1 cellular context compared by ENCODE assay signal in genomic region chr6:31971993-31972708, GRCh38.
TF ChIP-seq lines count a peak whose summit lies in the region.

DXO (minus strand) TSS chr6:31972138; CDS start chr6:31971675, 463 bp downstream.

TF ChIP-seq in HepG2, 621 proteins besides CTCF, POLR2A, EP300 and RAD21 (continued from another document and continues in another):
- TF ChIP-seq ZNF142 (CRISPR knock-in tag; IDR thresholded peaks at IDR 0.05) (no peak; the same call in 1 of the 2 replicates), RFXANK (CRISPR knock-in tag; IDR thresholded peaks at IDR 0.05) (peak; percentile 91; the same call in 1 of the 2 replicates), XBP1 (CRISPR knock-in tag; IDR thresholded peaks at IDR 0.05) (0 out of 2 replicates have a peak, but pooled peaks have one; percentile 52), THAP8 (CRISPR knock-in tag; IDR thresholded peaks at IDR 0.05; ENCODE audit: borderline replicate concordance) (peak; percentile 94; the same call in 1 of the 2 replicates), MLLT10 (CRISPR knock-in tag; IDR thresholded peaks at IDR 0.05) (no peak), ZNF333 (CRISPR knock-in tag; IDR thresholded peaks at IDR 0.05; ENCODE audit: borderline replicate concordance) (peak; percentile 61; the same call in 1 of the 2 replicates), BHLHE40 (IDR thresholded peaks at IDR 0.05; ENCODE audit: low read length) (0 out of 2 replicates have a peak, but pooled peaks have one; percentile 24), EHMT2 (IDR thresholded peaks at IDR 0.05; ENCODE audit: borderline replicate concordance, low read depth, low read length) (no peak), ELF4 (CRISPR knock-in tag; IDR thresholded peaks at IDR 0.05; ENCODE audit: borderline replicate concordance) (peak; percentile 48; the same call in 1 of the 2 replicates), E2F2 (CRISPR knock-in tag; IDR thresholded peaks at IDR 0.05; ENCODE audit: borderline replicate concordance) (peak; percentile 11; the same call in 1 of the 2 replicates), ZBTB21 (CRISPR knock-in tag; IDR thresholded peaks at IDR 0.05) (peak; percentile 99), ELF1 (CRISPR knock-in tag; IDR thresholded peaks at IDR 0.05) (peak; percentile 98), NR2F2 (IDR thresholded peaks at IDR 0.05; ENCODE audit: borderline replicate concordance, low read depth) (no peak), ZNF253 (CRISPR knock-in tag; IDR thresholded peaks at IDR 0.05; ENCODE audit: borderline replicate concordance) (no peak), THYN1 (CRISPR knock-in tag; IDR thresholded peaks at IDR 0.05; ENCODE audit: borderline replicate concordance, low read depth) (no peak), REPIN1 (CRISPR knock-in tag; IDR thresholded peaks at IDR 0.05; ENCODE audit: borderline replicate concordance, low read depth) (no peak; the same call in 1 of the 2 replicates), ZFP1 (CRISPR knock-in tag; IDR thresholded peaks at IDR 0.05) (peak; percentile 64; the same call in 1 of the 2 replicates), NONO (IDR thresholded peaks at IDR 0.05) (no peak), NONO (CRISPR knock-in tag; conservative IDR thresholded peaks at IDR 0.05) (peak; percentile 99), ZNF639 (CRISPR knock-in tag; conservative IDR thresholded peaks at IDR 0.05) (peak; percentile 96), ZFP41 (CRISPR knock-in tag; IDR thresholded peaks at IDR 0.05; ENCODE audit: borderline replicate concordance) (no peak), PITX1 (CRISPR knock-in tag; IDR thresholded peaks at IDR 0.05) (peak; percentile 43; the same call in 1 of the 2 replicates), ZNF280D (CRISPR knock-in tag; IDR thresholded peaks at IDR 0.05) (peak; percentile 73; the same call in 1 of the 2 replicates), ZNF577 (CRISPR knock-in tag; IDR thresholded peaks at IDR 0.05; ENCODE audit: borderline replicate concordance, low read depth) (0 out of 2 replicates have a peak, but pooled peaks have one; percentile 90), HNF4A (CRISPR knock-in tag; IDR thresholded peaks at IDR 0.05) (no peak; the same call in none of the 2 replicates), ZNF350 (CRISPR knock-in tag; IDR thresholded peaks at IDR 0.05; ENCODE audit: borderline replicate concordance, low read depth) (peak; percentile 92), KDM3A (CRISPR knock-in tag; IDR thresholded peaks at IDR 0.05; ENCODE audit: low read depth) (0 out of 2 replicates have a peak, but pooled peaks have one; percentile 55), KAT7 (CRISPR knock-in tag; IDR thresholded peaks at IDR 0.05; ENCODE audit: borderline replicate concordance) (peak; percentile 87; the same call in 1 of the 2 replicates), ZNF790 (CRISPR knock-in tag; IDR thresholded peaks at IDR 0.05; ENCODE audit: borderline replicate concordance) (peak; percentile 63; the same call in 1 of the 2 replicates), ZNF782 (CRISPR knock-in tag; IDR thresholded peaks at IDR 0.05; ENCODE audit: borderline replicate concordance) (peak; percentile 57; the same call in 1 of the 2 replicates), ZBTB43 (CRISPR knock-in tag; conservative IDR thresholded peaks at IDR 0.05) (peak; percentile 86; the same call in 1 of the 2 replicates), TEAD3 (CRISPR knock-in tag; optimal IDR thresholded peaks at IDR 0.05; ENCODE audit: borderline replicate concordance) (peak; percentile 97), SMAD1 (CRISPR knock-in tag; IDR thresholded peaks at IDR 0.05; ENCODE audit: borderline replicate concordance, low read depth) (no peak; the same call in 1 of the 2 replicates), ZNF367 (CRISPR knock-in tag; IDR thresholded peaks at IDR 0.05; ENCODE audit: borderline replicate concordance) (no peak), LBX2 (CRISPR knock-in tag; IDR thresholded peaks at IDR 0.05; ENCODE audit: borderline replicate concordance) (peak; percentile 93), ZNF362 (CRISPR knock-in tag; IDR thresholded peaks at IDR 0.05; ENCODE audit: borderline replicate concordance) (no peak; the same call in 1 of the 2 replicates), PTBP1 (IDR thresholded peaks at IDR 0.05; ENCODE audit: low read depth, low read length, poor library complexity, severe bottlenecking) (peak; percentile 15), AGO1 (IDR thresholded peaks at IDR 0.05; ENCODE audit: low read depth, low read length, poor library complexity, severe bottlenecking) (peak; percentile 88), TSC22D2 (CRISPR knock-in tag; IDR thresholded peaks at IDR 0.05; ENCODE audit: borderline replicate concordance) (0 out of 2 replicates have a peak, but pooled peaks have one; percentile 4), AGO2 (optimal IDR thresholded peaks at IDR 0.05; ENCODE audit: low read depth, low read length) (peak; percentile 95), ZNF704 (CRISPR knock-in tag; IDR thresholded peaks at IDR 0.05; ENCODE audit: borderline replicate concordance) (peak; percentile 84; the same call in 1 of the 2 replicates), KMT2A (CRISPR knock-in tag; IDR thresholded peaks at IDR 0.05) (peak; percentile 33; the same call in 1 of the 2 replicates), MEIS1 (CRISPR knock-in tag; IDR thresholded peaks at IDR 0.05; ENCODE audit: borderline replicate concordance) (no peak; the same call in none of the 2 replicates), ATF3 (CRISPR knock-in tag; IDR thresholded peaks at IDR 0.05) (peak; percentile 91), MBD4 (IDR thresholded peaks at IDR 0.05; ENCODE audit: borderline replicate concordance, low read length) (no peak)
